Comparison of ENCODE assay signal across 15 cellular contexts in the genomic region with DNA sequence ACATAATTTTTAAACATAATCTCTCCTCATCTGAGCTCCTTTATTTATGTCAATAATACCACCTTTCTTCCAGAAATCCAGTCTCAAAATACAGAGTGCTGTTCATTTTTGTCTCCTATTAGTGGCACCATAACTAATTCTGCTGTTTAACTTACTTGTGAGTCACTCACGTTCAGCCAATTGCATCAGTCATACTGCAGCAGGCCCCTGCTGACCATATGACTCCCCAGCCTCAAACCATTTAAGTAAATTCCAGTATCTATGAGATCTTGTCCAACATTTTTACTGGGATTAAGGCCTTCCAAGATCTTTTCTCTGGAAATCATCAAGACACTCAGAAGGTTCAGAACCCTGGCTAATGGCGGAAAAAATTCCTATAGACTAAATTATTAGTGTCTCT.
"Had no signal": no experiment of that assay in that cellular context is flagged by ENCODE, and none has a peak within 500 bp of the region (broad histone marks: within the 10 kb centered on the region; RNA-seq: fewer than 3 reads in every experiment).

No MANE protein-coding gene starts in this region.

- DNase-seq: activated CD4-positive, alpha-beta T cell treated with anti-CD3 and anti-CD28 coated beads, Interleukin-2, amount 50 U/mL, for 4 hours; activated CD4-positive, CD25-positive, alpha-beta regulatory T cell treated with anti-CD3 and anti-CD28 coated beads, Interleukin-2, amount 50 U/mL, for 72 hours; activated CD8-positive, alpha-beta memory T cell treated with anti-CD3 and anti-CD28 coated beads, Interleukin-2, amount 10 ng/mL, durations not matched to agents 7 days and 5 days; activated effector memory CD4-positive, alpha-beta T cell treated with Interleukin-2 at 50 U/mL for 16 hours; activated T-cell treated with anti-CD3 and anti-CD28 coated beads, Interleukin-2, amount 50 U/mL, for 24 hours; esophagus squamous epithelium; gastrocnemius medialis; left ventricle myocardium inferior had no signal

- H3K27me3 ChIP-seq: esophagus squamous epithelium, gastrocnemius medialis, neural progenitor cell, right atrium auricular region had no signal

- H3K27me3 Mint-ChIP-seq: activated CD8-positive, alpha-beta memory T cell treated with anti-CD3 and anti-CD28 coated beads, Interleukin-2, amount 10 ng/mL, durations not matched to agents 7 days and 5 days; activated naive CD4-positive, alpha-beta T cell treated with anti-CD3 and anti-CD28 coated beads, Interleukin-2, amount 50 U/mL, for 24 hours; activated T-cell treated with anti-CD3 and anti-CD28 coated beads, Interleukin-2, amount 50 U/mL, for 24 hours had no signal

- H3K4me1 ChIP-seq: esophagus squamous epithelium, gastrocnemius medialis, left ventricle myocardium inferior, parathyroid adenoma, right atrium auricular region had no signal

- H2AFZ ChIP-seq: neural progenitor cell, parathyroid adenoma had no signal

- H3K9me3 Mint-ChIP-seq: T-helper 2 cell treated with Interferon-gamma antibody and Interleukin-4, amounts not matched to agents 5 μg/mL and 100 μg/mL, for 36 hours had no signal

- H3K27ac ChIP-seq: esophagus squamous epithelium, gastrocnemius medialis, left ventricle myocardium inferior, neural progenitor cell, parathyroid adenoma, right atrium auricular region had no signal

- H3K79me2 ChIP-seq: parathyroid adenoma had no signal

- H3K9ac ChIP-seq: neural progenitor cell, parathyroid adenoma had no signal

- H3K4me3 ChIP-seq: esophagus squamous epithelium, gastrocnemius medialis, left ventricle myocardium inferior, neural progenitor cell, right atrium auricular region, smooth muscle cell had no signal

- H3K4me1 Mint-ChIP-seq: activated CD8-positive, alpha-beta memory T cell treated with anti-CD3 and anti-CD28 coated beads, Interleukin-2, amount 10 ng/mL, durations not matched to agents 7 days and 5 days; activated naive CD4-positive, alpha-beta T cell treated with anti-CD3 and anti-CD28 coated beads, Interleukin-2, amount 50 U/mL, for 24 hours had no signal

- H3K27ac Mint-ChIP-seq: activated CD8-positive, alpha-beta memory T cell treated with anti-CD3 and anti-CD28 coated beads, Interleukin-2, amount 10 ng/mL, durations not matched to agents 7 days and 5 days; activated naive CD4-positive, alpha-beta T cell treated with anti-CD3 and anti-CD28 coated beads, Interleukin-2, amount 50 U/mL, for 24 hours; activated T-cell treated with anti-CD3 and anti-CD28 coated beads, Interleukin-2, amount 50 U/mL, for 24 hours; mesothelial cell of epicardium; neural progenitor cell; T-helper 2 cell treated with Interferon-gamma antibody and Interleukin-4, amounts not matched to agents 5 μg/mL and 100 μg/mL, for 36 hours had no signal

- H3K4me3 Mint-ChIP-seq: activated CD8-positive, alpha-beta memory T cell treated with anti-CD3 and anti-CD28 coated beads, Interleukin-2, amount 10 ng/mL, durations not matched to agents 7 days and 5 days; activated naive CD4-positive, alpha-beta T cell treated with anti-CD3 and anti-CD28 coated beads, Interleukin-2, amount 50 U/mL, for 24 hours; activated T-cell treated with anti-CD3 and anti-CD28 coated beads, Interleukin-2, amount 50 U/mL, for 24 hours; mesothelial cell of epicardium; neural progenitor cell; T-helper 2 cell treated with Interferon-gamma antibody and Interleukin-4, amounts not matched to agents 5 μg/mL and 100 μg/mL, for 36 hours had no signal

- ATAC-seq: activated CD8-positive, alpha-beta memory T cell treated with anti-CD3 and anti-CD28 coated beads, Interleukin-2, amount 10 ng/mL, durations not matched to agents 7 days and 5 days; gastrocnemius medialis had no signal

- H3K9me3 ChIP-seq: esophagus squamous epithelium, gastrocnemius medialis had no signal

- H3K36me3 ChIP-seq: esophagus squamous epithelium, gastrocnemius medialis, left ventricle myocardium inferior, neural progenitor cell, right atrium auricular region had no signal

- H3K36me3 Mint-ChIP-seq: activated CD8-positive, alpha-beta memory T cell treated with anti-CD3 and anti-CD28 coated beads, Interleukin-2, amount 10 ng/mL, durations not matched to agents 7 days and 5 days; activated naive CD4-positive, alpha-beta T cell treated with anti-CD3 and anti-CD28 coated beads, Interleukin-2, amount 50 U/mL, for 24 hours; mesothelial cell of epicardium; neural progenitor cell had no signal

- H3K4me2 ChIP-seq: neural progenitor cell, smooth muscle cell had no signal
